Comparison of ENCODE assay signal across 10 cellular contexts in the genomic region with DNA sequence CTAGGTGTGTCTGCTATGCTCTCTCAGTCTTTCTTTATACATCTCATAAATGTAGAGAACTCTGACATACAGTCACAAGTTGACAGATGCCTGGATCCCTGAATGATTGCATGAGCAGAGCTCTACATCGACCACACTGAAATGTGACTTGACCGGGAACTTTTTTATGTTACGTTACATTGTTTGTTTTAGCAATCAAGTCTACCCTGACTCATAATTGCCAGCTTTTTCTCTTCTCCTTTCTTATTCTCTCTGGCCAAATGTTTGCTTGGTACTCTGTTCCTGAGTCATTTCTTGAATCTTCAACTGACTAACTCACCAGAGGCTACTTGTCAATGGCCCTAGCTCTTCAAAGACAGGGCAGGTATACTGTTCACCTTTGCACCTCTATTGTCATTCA.
DNase-seq lines count a peak whose midpoint lies in the region; ATAC-seq lines count a peak whose summit lies in the region.
"Had no signal": no experiment of that assay in that cellular context is flagged by ENCODE, and none has a peak within 500 bp of the region (broad histone marks: within the 10 kb centered on the region; RNA-seq: fewer than 3 reads in every experiment).

No MANE protein-coding gene starts in this region.

- POLR2A ChIA-PET in naive thymus-derived CD4-positive, alpha-beta T cell (lab: Charles Lee), result no interaction called here

- H3K4me3 ChIP-seq in naive thymus-derived CD4-positive, alpha-beta T cell (ENCODE audit: low read length), result no peak overlapping the region
- H3K4me3 ChIP-seq: A549 had no signal

- intact Hi-C loops in activated CD4-positive, alpha-beta T cell treated with anti-CD3 and anti-CD28 coated beads, Interleukin-2, amount 10 ng/mL, durations not matched to agents 24 days and 14 days (cut with micrococcal nuclease), result no loop called here
- intact Hi-C loops in naive thymus-derived CD4-positive, alpha-beta T cell (cut with micrococcal nuclease), result no loop called here

- H3K9me3 Mint-ChIP-seq in activated CD4-positive, alpha-beta T cell treated with anti-CD3 and anti-CD28 coated beads, Interleukin-2, amount 10 ng/mL, durations not matched to agents 24 days and 14 days, result peaks cover 5% of the 10 kb centered on the region
- peaks cover 0 to 2% (median 0%) of the 10 kb centered on the region in 11 donors for H3K9me3 Mint-ChIP-seq in naive thymus-derived CD4-positive, alpha-beta T cell

- no peak overlapping the region for H3K27ac Mint-ChIP-seq in activated CD4-positive, alpha-beta T cell treated with anti-CD3 and anti-CD28 coated beads, Interleukin-2, amount 10 ng/mL, durations not matched to agents 24 days and 14 days
- peak overlapping the region in 1 of 9 donors; percentile 4 for H3K27ac Mint-ChIP-seq in naive thymus-derived CD4-positive, alpha-beta T cell

- ATAC-seq in HG02798 (IDR thresholded peaks at IDR 0.05; ENCODE audit: poor library complexity, unreplicated experiment) (peak; percentile 61), GM21515 (IDR thresholded peaks at IDR 0.05; ENCODE audit: unreplicated experiment) (no peak)
- peak; percentile 69 for ATAC-seq in naive thymus-derived CD4-positive, alpha-beta T cell
- ATAC-seq: A549 had no signal

- no peaks in the 10 kb centered on the region for H3K27me3 ChIP-seq in naive thymus-derived CD4-positive, alpha-beta T cell (ENCODE audit: control insufficient read depth in 2 of 2, insufficient read depth in 2 of 2, low read length in 2 of 2)

- H3K4me1 ChIP-seq in naive thymus-derived CD4-positive, alpha-beta T cell (ENCODE audit: control insufficient read depth in 2 of 2, insufficient read depth in 2 of 2, low read length in 2 of 2), result peaks cover 3 to 6% of the 10 kb centered on the region in 2 donors
- H3K4me1 ChIP-seq: A549 had no signal

- H3K27me3 Mint-ChIP-seq in activated CD4-positive, alpha-beta T cell treated with anti-CD3 and anti-CD28 coated beads, Interleukin-2, amount 10 ng/mL, durations not matched to agents 24 days and 14 days, result no peaks in the 10 kb centered on the region
- H3K27me3 Mint-ChIP-seq in naive thymus-derived CD4-positive, alpha-beta T cell, result peaks cover 0 to 4% (median 2%) of the 10 kb centered on the region in 5 donors

- no peaks in the 10 kb centered on the region for H3K36me3 ChIP-seq in naive thymus-derived CD4-positive, alpha-beta T cell (ENCODE audit: control insufficient read depth in 2 of 3, insufficient read depth in 3 of 3, low read length in 3 of 3)

- DNase-seq in activated CD4-positive, alpha-beta T cell treated with anti-CD3 and anti-CD28 coated beads for 48 hours, result peak; percentile 11
- DNase-seq in activated CD4-positive, alpha-beta T cell treated with anti-CD3 and anti-CD28 coated beads, Interleukin-2, amount 10 ng/mL, durations not matched to agents 24 days and 14 days, result no peak
- DNase-seq in NOMO-1 treated with dmso at 0.1 percent for 144 hours (lab: John Stamatoyannopoulos, UW; ENCODE audit: unreplicated experiment) (peak; percentile 59), RKO (ENCODE audit: low spot score) (no peak)
- no peak for DNase-seq in naive thymus-derived CD4-positive, alpha-beta T cell
- no peak for DNase-seq in activated CD8-positive, alpha-beta memory T cell treated with anti-CD3 and anti-CD28 coated beads, Interleukin-2, amount 50 U/mL, for 48 hours
- DNase-seq: stimulated activated CD4-positive, alpha-beta T cell treated with anti-CD3 and anti-CD28 coated beads, Interleukin-2, amount 100 ng/mL, for 48 hours had no signal

- CTCF ChIA-PET in naive thymus-derived CD4-positive, alpha-beta T cell (lab: Charles Lee), result no interaction called here

- no peak overlapping the region for H3K4me3 Mint-ChIP-seq in activated CD4-positive, alpha-beta T cell treated with anti-CD3 and anti-CD28 coated beads, Interleukin-2, amount 10 ng/mL, durations not matched to agents 24 days and 14 days
- H3K4me3 Mint-ChIP-seq in naive thymus-derived CD4-positive, alpha-beta T cell, result no peak overlapping the region

- H3K27ac ChIP-seq in naive thymus-derived CD4-positive, alpha-beta T cell (ENCODE audit: low read depth, low read length), result no peak overlapping the region
- H3K27ac ChIP-seq: A549 had no signal

- peaks cover 29% of the 10 kb centered on the region for H3K4me1 Mint-ChIP-seq in activated CD4-positive, alpha-beta T cell treated with anti-CD3 and anti-CD28 coated beads, Interleukin-2, amount 10 ng/mL, durations not matched to agents 24 days and 14 days
- peaks cover 19 to 25% (median 20%) of the 10 kb centered on the region in 7 donors for H3K4me1 Mint-ChIP-seq in naive thymus-derived CD4-positive, alpha-beta T cell

- H3K36me3 Mint-ChIP-seq in activated CD4-positive, alpha-beta T cell treated with anti-CD3 and anti-CD28 coated beads, Interleukin-2, amount 10 ng/mL, durations not matched to agents 24 days and 14 days (ENCODE audit: low read depth), result peaks cover 2% of the 10 kb centered on the region
- H3K36me3 Mint-ChIP-seq in naive thymus-derived CD4-positive, alpha-beta T cell, result peaks cover 0 to 4% (median 0%) of the 10 kb centered on the region in 5 donors

- no peaks in the 10 kb centered on the region for H3K9me3 ChIP-seq in naive thymus-derived CD4-positive, alpha-beta T cell (ENCODE audit: control insufficient read depth in 2 of 3, low read length in 3 of 3)
- H3K9me3 ChIP-seq: A549 had no signal

Comparison
In these comparisons a context has a peak if more than half of its experiments do, and no peak if none do; other contexts are left out.
1. DNase-seq: peak in activated CD4-positive, alpha-beta T cell treated with anti-CD3 and anti-CD28 coated beads for 48 hours (single experiment) and NOMO-1 treated with dmso at 0.1 percent for 144 hours (single experiment); none in activated CD4-positive, alpha-beta T cell treated with anti-CD3 and anti-CD28 coated beads, Interleukin-2, amount 10 ng/mL, durations not matched to agents 24 days and 14 days (single experiment), naive thymus-derived CD4-positive, alpha-beta T cell (0 of 9), RKO (single experiment) and activated CD8-positive, alpha-beta memory T cell treated with anti-CD3 and anti-CD28 coated beads, Interleukin-2, amount 50 U/mL, for 48 hours (single experiment).